In genomic region chr9:78261403-78262001, GRCh38 we compare ENCODE assay signal across 8 cellular contexts. TPM values are rescaled to one million over a fixed set of nuclear protein-coding genes. Genes with fewer than 3 reads are reported as not detected.
DNase-seq lines count a peak whose midpoint lies in the region; ATAC-seq and TF ChIP-seq lines count a peak whose summit lies in the region.

No MANE protein-coding gene starts in this region.

- no peak for TF ChIP-seq EP300 in Ishikawa (IDR thresholded peaks at IDR 0.05; ENCODE audit: borderline replicate concordance)

- H3K4me3 ChIP-seq in heart right ventricle, result no peak overlapping the region
- H3K4me3 ChIP-seq in WI38 (ENCODE audit: low read depth, low read length), result no peak overlapping the region

- H3K36me3 ChIP-seq in heart right ventricle, result peaks cover 0 to 42% (median 4%) of the 10 kb centered on the region in 9 donors

- WGBS in heart right ventricle, 2 donors, result 45 to 50% methylated on average over 2 of the region's 2 CpGs

- H3K27ac ChIP-seq in heart right ventricle, result no peak overlapping the region

- intact Hi-C loops in heart right ventricle (cut with DNase I) (loop anchor here in 8 of 10 donors (1.0 to 10.0 kb wide), 4 partner anchors 103 to 111 kb away; no protein-coding TSS in a partner anchor), left ventricle myocardium superior (cut with micrococcal nuclease) (no loop called here)

- no peak for ATAC-seq in heart right ventricle
- no peak for ATAC-seq in left ventricle myocardium superior

- no peaks in the 10 kb centered on the region for H3K4me1 ChIP-seq in heart right ventricle

- no peaks in the 10 kb centered on the region for H3K9me3 ChIP-seq in heart right ventricle

- DNase-seq in heart right ventricle (no peak), left ventricle myocardium superior (no peak), iris pigment epithelial cell (ENCODE audit: low read depth) (peak; percentile 43), NCI-H1048 (lab: John Stamatoyannopoulos, UW) (no peak), nucleus accumbens (lab: John Stamatoyannopoulos, UW) (no peak), NCI-H2107 (lab: John Stamatoyannopoulos, UW) (no peak)

- H3K27me3 ChIP-seq in heart right ventricle, result no peaks in the 10 kb centered on the region

- peak; percentile 58 for TF ChIP-seq RAD21 in Ishikawa (IDR thresholded peaks at IDR 0.05; ENCODE audit: low read depth)

- peak; percentile 36 to 74 (median 67) for TF ChIP-seq CTCF in heart right ventricle (IDR thresholded peaks at IDR 0.05)
- TF ChIP-seq CTCF in WI38 (IDR thresholded peaks at IDR 0.05; ENCODE audit: low read depth, low read length), result peak; percentile 21; the same call in 1 of the 2 replicates

TF ChIP-seq in Ishikawa, 13 proteins besides CTCF, POLR2A, EP300 and RAD21:
- no peak for TF ChIP-seq MAX (IDR thresholded peaks at IDR 0.05)
- TF ChIP-seq REST (IDR thresholded peaks at IDR 0.05; ENCODE audit: low read depth), result no peak
- TF ChIP-seq CEBPB (IDR thresholded peaks at IDR 0.05), result no peak
- TF ChIP-seq CREB1 (IDR thresholded peaks at IDR 0.05; ENCODE audit: low read depth), result no peak
- TF ChIP-seq TEAD4 (IDR thresholded peaks at IDR 0.05), result no peak
- no peak for TF ChIP-seq TCF12 (IDR thresholded peaks at IDR 0.05; ENCODE audit: low read depth)
- TF ChIP-seq USF1 (IDR thresholded peaks at IDR 0.05), result no peak
- TF ChIP-seq FOXM1 (IDR thresholded peaks at IDR 0.05; ENCODE audit: borderline replicate concordance, low read depth), result no peak
- no peak for TF ChIP-seq NFIC (IDR thresholded peaks at IDR 0.05)
- no peak for TF ChIP-seq TAF1 (IDR thresholded peaks at IDR 0.05; ENCODE audit: low read depth)

RNA-seq across cellular contexts. Expression of gene CEP78, which starts 25.6 kb away (rescaled TPM):
- total RNA-seq in heart right ventricle (1 to 10 TPM; 2.6 to 5.7 (median 3.2) TPM), left ventricle myocardium superior (3.6 TPM)
- polyA plus RNA-seq in heart right ventricle, result 1 to 10 TPM; 1.7 to 3.5 TPM

RNA-seq across cellular contexts. Expression of gene PSAT1, which starts 35.4 kb away (rescaled TPM):
- 1 to 10 TPM in 2 of 10 donors, under 1 TPM in 7, not detected in 1; 0.28 to 2.4 (median 0.39) TPM for total RNA-seq in heart right ventricle
- 1 to 10 TPM in 1 of 2 donors, under 1 TPM in 1; 0.95 to 4.0 TPM for polyA plus RNA-seq in heart right ventricle
- 0.79 TPM for total RNA-seq in left ventricle myocardium superior
